ENCODE assay signal across 8 cellular contexts in the genomic region with DNA sequence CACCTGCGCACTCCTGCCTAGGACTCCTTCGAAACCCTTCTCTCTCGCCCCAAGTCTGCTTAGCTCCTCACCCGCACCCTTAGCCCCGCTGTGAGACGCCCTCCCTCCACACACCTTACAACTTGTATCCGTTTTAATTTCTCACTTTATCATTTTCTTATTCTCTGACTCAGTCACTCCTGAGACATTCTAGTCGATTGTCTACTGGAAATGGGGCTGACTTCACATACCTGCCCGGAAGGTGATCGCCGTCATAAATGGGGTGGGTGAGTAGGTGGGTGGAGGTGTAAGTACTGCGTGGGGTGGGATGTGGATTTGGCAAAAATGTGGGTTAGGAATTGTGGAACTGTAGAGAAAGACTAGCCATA. TPM values are rescaled to one million over a fixed set of nuclear protein-coding genes. Genes with fewer than 3 reads are reported as not detected.
DNase-seq lines count a peak whose midpoint lies in the region; ATAC-seq, FAIRE-seq and TF ChIP-seq lines count a peak whose summit lies in the region.

No MANE protein-coding gene starts in this region.

- H3K4ac ChIP-seq in IMR-90 (ENCODE audit: low read depth, low read length), result peak overlapping the region; percentile 59

- dilution Hi-C loops in IMR-90 (cut with HindIII; ENCODE audit: low sequenced_read_pairs, unreplicated experiment), result no loop called here

- peak overlapping the region; percentile 86 for H3K56ac ChIP-seq in IMR-90 (ENCODE audit: extremely low read depth, insufficient read depth, low read length)

- no peaks in the 10 kb centered on the region; the same call in 1 of the 2 replicates for H3K9me1 ChIP-seq in IMR-90 (ENCODE audit: insufficient read depth, low read length)

- peak overlapping the region; percentile 92 for H3K23ac ChIP-seq in IMR-90 (ENCODE audit: low read depth, low read length)

- TF ChIP-seq CTCF in BJ (IDR thresholded peaks at IDR 0.05; ENCODE audit: insufficient read depth, low read depth, low read length) (no peak), IMR-90 (conservative IDR thresholded peaks at IDR 0.05; ENCODE audit: low read depth, low read length) (no peak), pancreas (IDR thresholded peaks at IDR 0.05) (no peak), upper lobe of right lung (IDR thresholded peaks at IDR 0.05) (no peak)

- H3K4me2 ChIP-seq in IMR-90 (ENCODE audit: low read depth, low read length), result peak overlapping the region; percentile 98

- no peaks in the 10 kb centered on the region for H3K4me1 ChIP-seq in IMR-90 (ENCODE audit: control insufficient read depth, insufficient read depth, low read length)
- H3K4me1 ChIP-seq in pancreas, result peaks cover 23 to 45% (median 41%) of the 10 kb centered on the region in 3 donors
- no peaks in the 10 kb centered on the region for H3K4me1 ChIP-seq in upper lobe of right lung

- intact Hi-C loops in IMR-90 (cut with micrococcal nuclease), result loop anchor here (5.0 kb wide), 2 partner anchors 51 to 59 kb away; no protein-coding TSS in a partner anchor
- intact Hi-C loops in pancreas (cut with DNase I), result no loop called here
- intact Hi-C loops in upper lobe of right lung (cut with DNase I), result no loop called here

- H3K27ac ChIP-seq in IMR-90 (ENCODE audit: insufficient read depth, low read length) (peak overlapping the region; percentile 11), pancreas (peak overlapping the region; percentile 84 to 90 (median 87)), upper lobe of right lung (peak overlapping the region; percentile 86)

- H3K18ac ChIP-seq in IMR-90 (ENCODE audit: low read depth, low read length), result peak overlapping the region; percentile 67

- peak overlapping the region; percentile 61; the same call in 2 of the 3 replicates for H2BK15ac ChIP-seq in IMR-90 (ENCODE audit: low read depth, low read length)

- peak overlapping the region; percentile 15 for H4K5ac ChIP-seq in IMR-90 (ENCODE audit: low read depth, low read length)

- no peak for FAIRE-seq in pancreas (lab: Jason Lieb, UNC)

- no peak for TF ChIP-seq RAD21 in IMR-90 (IDR thresholded peaks at IDR 0.05; ENCODE audit: low read length)

- POLR2A ChIA-PET in BJ (lab: Charles Lee), result interaction anchor here (0.9 kb wide), 1 partner anchor 9 kb away, joined by 3 read pairs; no protein-coding TSS in a partner anchor
- POLR2A ChIA-PET in IMR-90 (lab: Charles Lee; ENCODE audit: unreplicated experiment), result interaction anchor here (0.9 to 1.0 kb wide), 2 partner anchors 45 to 75 kb away, joined by 3 read pairs; a partner anchor contains a TSS

- H2BK20ac ChIP-seq in IMR-90 (ENCODE audit: low read depth, low read length), result peak overlapping the region; percentile 20; the same call in 1 of the 2 replicates

- peaks cover 7% of the 10 kb centered on the region; the same call in 1 of the 2 replicates for H4K20me1 ChIP-seq in IMR-90 (ENCODE audit: insufficient read depth, low read length)

- H3K14ac ChIP-seq in IMR-90 (replicated peaks; ENCODE audit: low read depth, low read length), result peak overlapping the region; percentile 54

- peak overlapping the region; percentile 72 for H2BK120ac ChIP-seq in IMR-90 (ENCODE audit: low read depth, low read length)

- peak overlapping the region; percentile 81 to 89 for H4K8ac ChIP-seq in IMR-90 (ENCODE audit: low read depth in 2 of 2, low read length in 2 of 2)

- WGBS in IMR-90 (ENCODE audit: extremely low coverage in 2 of 2, insufficient read length in 1 of 2), 2 experiments, result 4% methylated on average over 4 of the region's 12 CpGs; no CpG with 5 or more reads in 1 of the 2 experiments
- 0 to 1% methylated on average over 12 of the region's 12 CpGs for WGBS in pancreas, 2 donors

- CTCF ChIA-PET in BJ (lab: Yijun Ruan, JAX), result interaction anchor here (0.8 to 3.1 kb wide), 6 partner anchors 29 to 62 kb away, joined by 3 to 20 read pairs (median 3); no protein-coding TSS in a partner anchor
- CTCF ChIA-PET in IMR-90 (lab: Yijun Ruan, JAX), result interaction anchor here (0.7 kb wide), 1 partner anchor 588 kb away, joined by 3 read pairs; no protein-coding TSS in a partner anchor

- H3K79me1 ChIP-seq in IMR-90 (ENCODE audit: low read depth in 1 of 2, low read length in 2 of 2), result peaks cover 9 to 35% of the 10 kb centered on the region in 2 experiments; a peak in 3 of 4 replicates

- ATAC-seq in GM21423 (IDR thresholded peaks at IDR 0.05; ENCODE audit: unreplicated experiment) (peak; percentile 30), IMR-90 (ENCODE audit: low read depth) (peak; percentile 2; the same call in 1 of the 2 replicates), esophagus mucosa (peak; percentile 43), pancreas (peak; percentile 26 to 43 (median 36)), upper lobe of right lung (peak; percentile 32)

- H3K4me3 ChIP-seq in BJ (ENCODE audit: low read depth, low read length) (peak overlapping the region; percentile 94), IMR-90 (ENCODE audit: insufficient read depth, low read depth, low read length) (peak overlapping the region; percentile 68), pancreas (peak overlapping the region; percentile 41 to 75 (median 70)), upper lobe of right lung (peak overlapping the region; percentile 74)

- peak overlapping the region; percentile 88 for H2AFZ ChIP-seq in IMR-90 (replicated peaks; ENCODE audit: low read length, poor library complexity)

- H2BK5ac ChIP-seq in IMR-90 (ENCODE audit: low read depth, low read length, poor library complexity, severe bottlenecking), result peak overlapping the region; percentile 46

- H3K27me3 ChIP-seq in BJ (ENCODE audit: control insufficient read depth, insufficient read depth, low read length) (peaks cover 7% of the 10 kb centered on the region; the same call in 1 of the 2 replicates), IMR-90 (ENCODE audit: control insufficient read depth, insufficient read depth, low read length) (peaks cover 8% of the 10 kb centered on the region), pancreas (no peaks in the 10 kb centered on the region), upper lobe of right lung (no peaks in the 10 kb centered on the region)

- in situ Hi-C loops in IMR-90 (cut with MboI; ENCODE audit: low sequenced_read_pairs), result no loop called here

- BruUV-seq in IMR-90 (replicated peaks; lab: Mats Ljungman, UMichigan), result TSS peak; percentile 57

- peak overlapping the region; percentile 48 for H2AK9ac ChIP-seq in IMR-90 (replicated peaks; ENCODE audit: low read depth, low read length, poor library complexity)

- H2AK5ac ChIP-seq in IMR-90 (ENCODE audit: low read depth, low read length), result peak overlapping the region; percentile 46

- no peaks in the 10 kb centered on the region for H3K36me3 ChIP-seq in BJ (ENCODE audit: control insufficient read depth, insufficient read depth, low read length)
- H3K36me3 ChIP-seq in IMR-90 (ENCODE audit: control insufficient read depth, insufficient read depth, low read length), result no peaks in the 10 kb centered on the region
- no peaks in the 10 kb centered on the region for H3K36me3 ChIP-seq in pancreas
- H3K36me3 ChIP-seq in upper lobe of right lung, result no peaks in the 10 kb centered on the region

- peak overlapping the region; percentile 45 for H3K9ac ChIP-seq in IMR-90 (ENCODE audit: low read depth, low read length)

- no peak for TF ChIP-seq POLR2A in IMR-90 (IDR thresholded peaks at IDR 0.05; ENCODE audit: low read depth, low read length)

- no peaks in the 10 kb centered on the region for H3K9me3 ChIP-seq in IMR-90 (ENCODE audit: control insufficient read depth, insufficient read depth, low read length)
- H3K9me3 ChIP-seq in pancreas, result no peaks in the 10 kb centered on the region
- H3K9me3 ChIP-seq in upper lobe of right lung, result no peaks in the 10 kb centered on the region

- DNase-seq in BJ (ENCODE audit: low read depth) (no peak), IMR-90 (no peak), pancreas (peak in 4 of 6 donors; percentile 16 to 34 (median 25)), upper lobe of right lung (no peak), inferior parietal cortex (ENCODE audit: extremely low spot score) (no peak)
- peak; percentile 80 for DNase-seq in activated CD8-positive, alpha-beta memory T cell treated with anti-CD3 and anti-CD28 coated beads for 24 hours

- peak overlapping the region; percentile 78 for H4K91ac ChIP-seq in IMR-90 (ENCODE audit: insufficient read depth, low read depth, low read length)

TF ChIP-seq in IMR-90, 13 proteins besides CTCF, POLR2A, EP300 and RAD21:
- TF ChIP-seq, protein P1, sequence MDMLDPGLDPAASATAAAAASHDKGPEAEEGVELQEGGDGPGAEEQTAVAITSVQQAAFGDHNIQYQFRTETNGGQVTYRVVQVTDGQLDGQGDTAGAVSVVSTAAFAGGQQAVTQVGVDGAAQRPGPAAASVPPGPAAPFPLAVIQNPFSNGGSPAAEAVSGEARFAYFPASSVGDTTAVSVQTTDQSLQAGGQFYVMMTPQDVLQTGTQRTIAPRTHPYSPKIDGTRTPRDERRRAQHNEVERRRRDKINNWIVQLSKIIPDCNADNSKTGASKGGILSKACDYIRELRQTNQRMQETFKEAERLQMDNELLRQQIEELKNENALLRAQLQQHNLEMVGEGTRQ (IDR thresholded peaks at IDR 0.05; ENCODE audit: low read depth, low read length), result no peak
- TF ChIP-seq RCOR1 (IDR thresholded peaks at IDR 0.05; ENCODE audit: insufficient replicate concordance, low read length) (no peak), SMC3 (IDR thresholded peaks at IDR 0.05; ENCODE audit: low read depth, low read length) (no peak), MXI1 (IDR thresholded peaks at IDR 0.05; ENCODE audit: borderline replicate concordance, low read depth, low read length) (no peak)
TF ChIP-seq in IMR-90: peak in this region for 0.

RNA-seq across cellular contexts. Expression of a gene that starts 0.7 kb away (rescaled TPM):
- 53.8 and 71.5 TPM in 2 replicates for polyA plus RNA-seq in BJ (2011; rRNA removed)
- polyA minus RNA-seq in BJ (2011; rRNA and poly(A)+ RNA removed), result 40.7 and 61.8 TPM in 2 replicates
- total RNA-seq in IMR-90 (2012; rRNA removed), result 25.8 and 48.9 TPM in 2 replicates
- polyA plus RNA-seq in IMR-90 (2012; rRNA removed), result 23.1 and 23.8 TPM in 2 replicates
- 8.0 and 9.4 TPM in 2 replicates for polyA plus RNA-seq in IMR-90 (2012; cell fraction: cytosol; rRNA removed)
- 3.8 and 9.2 TPM in 2 replicates for polyA plus RNA-seq in IMR-90 (2012; cell fraction: nucleus; rRNA removed; ENCODE audit: low replicate concordance)
- 110 TPM for total RNA-seq in esophagus mucosa
- total RNA-seq in pancreas, result 10 to 100 TPM; 19.5 to 35.0 (median 24.4) TPM
- polyA plus RNA-seq in pancreas, result 10 to 100 TPM in 1 of 2 donors, 1 to 10 TPM in 1; 6.3 to 15.0 TPM
- total RNA-seq in upper lobe of right lung, result 34.1 TPM

Comparison
In these comparisons a context has a peak if more than half of its experiments do, and no peak if none do; other contexts are left out.
1. DNase-seq: peak in activated CD8-positive, alpha-beta memory T cell treated with anti-CD3 and anti-CD28 coated beads for 24 hours (single experiment) and pancreas (4 of 6); none in BJ (single experiment), IMR-90 (single experiment), upper lobe of right lung (single experiment) and inferior parietal cortex (single experiment).
2. H3K27ac ChIP-seq: peak in every context shown above with its lines; median percentile 87 in pancreas; 86 in upper lobe of right lung; 11 in IMR-90.
3. Peak in every context shown above with its lines, with median percentiles within 50 percentile points of each other: H3K4me3 ChIP-seq and ATAC-seq.